ENCODE assay signal across 8 cellular contexts in genomic region chr11:60914620-60915249, GRCh38. TPM values are rescaled to one million over a fixed set of nuclear protein-coding genes. Genes with fewer than 3 reads are reported as not detected.
DNase-seq lines count a peak whose midpoint lies in the region; ATAC-seq and TF ChIP-seq lines count a peak whose summit lies in the region.

No MANE protein-coding gene starts in this region.

- no peak overlapping the region for H2BK120ac ChIP-seq in neuronal stem cell (ENCODE audit: low read depth, low read length)

- H3K4me3 ChIP-seq in AG04450 (ENCODE audit: low read depth, low read length) (peak overlapping the region; percentile 80), LNCaP clone FGC (ENCODE audit: low read depth, low read length) (peak overlapping the region; percentile 73), neuronal stem cell (ENCODE audit: low read length in 2 of 2) (peak overlapping the region; percentile 82 to 88)

- peak overlapping the region; percentile 75 for H3K27ac ChIP-seq in AG04450 (ENCODE audit: low read depth, low read length)
- peak overlapping the region; percentile 99 for H3K27ac ChIP-seq in neuronal stem cell (replicated peaks; ENCODE audit: low read length)

- no peak overlapping the region for H3K4ac ChIP-seq in neuronal stem cell (ENCODE audit: low read length)

- H3K27me3 ChIP-seq in AG04450 (ENCODE audit: control insufficient read depth, insufficient read depth, low read length), result no peaks in the 10 kb centered on the region
- no peaks in the 10 kb centered on the region for H3K27me3 ChIP-seq in neuronal stem cell (ENCODE audit: control insufficient read depth in 3 of 3, insufficient read depth in 3 of 3, low read depth in 1 of 3, low read length in 3 of 3)

- H3K18ac ChIP-seq in neuronal stem cell (ENCODE audit: low read length), result peak overlapping the region; percentile 87

- H3K4me2 ChIP-seq in neuronal stem cell (ENCODE audit: insufficient read depth, low read length, poor library complexity, severe bottlenecking), result peak overlapping the region; percentile 91

- H3K14ac ChIP-seq in neuronal stem cell (ENCODE audit: low read length), result peak overlapping the region; percentile 67

- peak overlapping the region; percentile 54 for H2AK5ac ChIP-seq in neuronal stem cell (ENCODE audit: low read depth, low read length)

- no peak overlapping the region for H4K91ac ChIP-seq in neuronal stem cell (ENCODE audit: low read depth, low read length, poor library complexity)

- H3K79me1 ChIP-seq in neuronal stem cell (ENCODE audit: low read depth, low read length), result peaks cover 9% of the 10 kb centered on the region

- H3K4me1 ChIP-seq in neuronal stem cell (ENCODE audit: control insufficient read depth in 2 of 2, insufficient read depth in 1 of 2, low read depth in 1 of 2, low read length in 2 of 2), result peaks cover 21 to 22% of the 10 kb centered on the region in 2 donors

- H2BK5ac ChIP-seq in neuronal stem cell (ENCODE audit: low read length), result peak overlapping the region; percentile 79

- H4K8ac ChIP-seq in neuronal stem cell (ENCODE audit: low read depth, low read length), result no peak overlapping the region

- CTCF ChIA-PET in AG04450 (lab: Charles Lee), result interaction anchor here (0.9 to 4.7 kb wide), 9 partner anchors 10 to 273 kb away, joined by 3 to 35 read pairs (median 6); no protein-coding TSS in a partner anchor

- peaks cover 4 to 39% of the 10 kb centered on the region in 2 donors for H3K36me3 ChIP-seq in neuronal stem cell (replicated peaks in 1 of 2; ENCODE audit: control insufficient read depth in 2 of 2, insufficient read depth in 2 of 2, low read length in 2 of 2)

- DNase-seq in AG04450 (ENCODE audit: low read depth, low spot score), result no peak
- no peak for DNase-seq in LNCaP clone FGC (ENCODE audit: low read depth)
- DNase-seq in activated T-cell treated with anti-CD3 and anti-CD28 coated beads for 4 hours, result peak; percentile 25
- peak; percentile 18 for DNase-seq in fibroblast of peridontal ligament (ENCODE audit: extremely low read depth)
- DNase-seq in neuronal stem cell (ENCODE audit: low spot score), result no peak
- DNase-seq in NCI-H2107 treated with DMSO at 0.1 percent for 48 hours (lab: John Stamatoyannopoulos, UW; ENCODE audit: unreplicated experiment), result no peak

- no peaks in the 10 kb centered on the region; the same call in 1 of the 2 replicates for H3K9me3 ChIP-seq in AG04450 (ENCODE audit: control insufficient read depth, insufficient read depth, low read length)
- no peaks in the 10 kb centered on the region for H3K9me3 ChIP-seq in neuronal stem cell (replicated peaks in 1 of 2; ENCODE audit: control insufficient read depth in 2 of 2, insufficient read depth in 1 of 2, low read depth in 1 of 2, low read length in 2 of 2)

- H3K23ac ChIP-seq in neuronal stem cell (ENCODE audit: low read depth, low read length, poor library complexity), result peak overlapping the region; percentile 66

- WGBS in neuronal stem cell (ENCODE audit: extremely low coverage in 2 of 2, insufficient read length in 2 of 2, insufficient replicate concordance in 1 of 2), 2 donors, result no CpG with 5 or more reads among the region's 32 CpGs

- no peak for TF ChIP-seq CTCF in AG04450 (IDR thresholded peaks at IDR 0.05; ENCODE audit: low read depth, low read length)
- no peak for TF ChIP-seq CTCF in LNCaP clone FGC (IDR thresholded peaks at IDR 0.05; ENCODE audit: control insufficient read depth, extremely low read depth, insufficient read depth)

- POLR2A ChIA-PET in AG04450 (lab: Yijun Ruan, JAX), result interaction anchor here (0.8 to 1.6 kb wide), 3 partner anchors 9 to 12 kb away, joined by 3 to 6 read pairs (median 6); partner anchors contain the start of gene TMEM132A

- H3K9ac ChIP-seq in neuronal stem cell (ENCODE audit: low read depth, low read length, poor library complexity), result peak overlapping the region; percentile 87

- H2BK12ac ChIP-seq in neuronal stem cell (ENCODE audit: low read length), result peak overlapping the region; percentile 79

- peak overlapping the region; percentile 97 for H2AFZ ChIP-seq in neuronal stem cell (ENCODE audit: low read length)

- no peak overlapping the region for H2BK15ac ChIP-seq in neuronal stem cell (ENCODE audit: low read length)

- ATAC-seq in GM19351 (IDR thresholded peaks at IDR 0.05; ENCODE audit: unreplicated experiment), result peak; percentile 7
- ATAC-seq in GM18517 (IDR thresholded peaks at IDR 0.05; ENCODE audit: unreplicated experiment), result no peak

RNA-seq across cellular contexts. Expression of gene TMEM109, which starts 0.8 kb away (rescaled TPM):
- polyA plus RNA-seq in AG04450 (2011; rRNA removed), result 36.2 and 44.5 TPM in 2 replicates
- 23.8 and 24.6 TPM in 2 replicates for polyA minus RNA-seq in AG04450 (2011; rRNA and poly(A)+ RNA removed)
- polyA plus RNA-seq in neuronal stem cell (2013, experiment 1 of 2), result 64.1 TPM
- 63.1 TPM for polyA plus RNA-seq in neuronal stem cell (2013, experiment 2 of 2)

RNA-seq across cellular contexts. Expression of gene PRPF19, which starts 8.3 kb away (rescaled TPM):
- 25.1 and 33.6 TPM in 2 replicates for polyA plus RNA-seq in AG04450 (2011; rRNA removed)
- 24.1 and 37.6 TPM in 2 replicates for polyA minus RNA-seq in AG04450 (2011; rRNA and poly(A)+ RNA removed)
- polyA plus RNA-seq in neuronal stem cell (2013, experiment 1 of 2), result 80.3 TPM
- polyA plus RNA-seq in neuronal stem cell (2013, experiment 2 of 2), result 77.6 TPM

RNA-seq across cellular contexts. Expression of gene TMEM132A, which starts 9.5 kb away (rescaled TPM):
- 25.9 and 36.0 TPM in 2 replicates for polyA plus RNA-seq in AG04450 (2011; rRNA removed)
- polyA minus RNA-seq in AG04450 (2011; rRNA and poly(A)+ RNA removed), result 18.9 and 24.2 TPM in 2 replicates
- 90.5 TPM for polyA plus RNA-seq in neuronal stem cell (2013, experiment 1 of 2)
- 91.3 TPM for polyA plus RNA-seq in neuronal stem cell (2013, experiment 2 of 2)

RNA-seq across cellular contexts. Expression of gene SLC15A3, which starts 37.2 kb away (rescaled TPM):
- polyA plus RNA-seq in AG04450 (2011; rRNA removed), result 4.8 and 9.1 TPM in 2 replicates
- 16.3 and 19.4 TPM in 2 replicates for polyA minus RNA-seq in AG04450 (2011; rRNA and poly(A)+ RNA removed)
- 44.3 TPM for polyA plus RNA-seq in neuronal stem cell (2013, experiment 1 of 2)
- polyA plus RNA-seq in neuronal stem cell (2013, experiment 2 of 2), result 45.8 TPM

RNA-seq across cellular contexts. Expression of gene ZP1, which starts 47.4 kb away (rescaled TPM):
- 0.48 and 0.65 TPM in 2 replicates for polyA plus RNA-seq in AG04450 (2011; rRNA removed)
- 0.35 TPM in 1 of 2 replicates, not detected in the other for polyA minus RNA-seq in AG04450 (2011; rRNA and poly(A)+ RNA removed)
- not detected for polyA plus RNA-seq in neuronal stem cell (2013, experiment 1 of 2)
- not detected for polyA plus RNA-seq in neuronal stem cell (2013, experiment 2 of 2)

Comparison
In these comparisons a context has a peak if more than half of its experiments do, and no peak if none do; other contexts are left out.
1. DNase-seq: peak in activated T-cell treated with anti-CD3 and anti-CD28 coated beads for 4 hours (single experiment) and fibroblast of peridontal ligament (single experiment); none in AG04450 (single experiment), LNCaP clone FGC (single experiment), neuronal stem cell (single experiment) and NCI-H2107 treated with DMSO at 0.1 percent for 48 hours (single experiment).
2. Peak in every context shown above with its lines, with median percentiles within 50 percentile points of each other: H3K4me3 ChIP-seq.